10 cellular contexts compared by ENCODE assay signal in genomic region chr11:900545-900944, GRCh38.
"Had no signal": no experiment of that assay in that cellular context is flagged by ENCODE, and none has a peak within 500 bp of the region (broad histone marks: within the 10 kb centered on the region; RNA-seq: fewer than 3 reads in every experiment).

No MANE protein-coding gene starts in this region.

- H3K9ac ChIP-seq: GM23248 had no signal

- ATAC-seq: HCT116, K562 had no signal

- H3K4me1 ChIP-seq: HAP-1 had no signal

- DNase-seq: GM23248, GOT3, H7, HFFc6, IMR-90, KG1 had no signal

- H3K9me3 ChIP-seq: HAP-1 had no signal

- H3K27ac ChIP-seq: GM23248, HL-60 had no signal

- H3K4me3 ChIP-seq: GM23248, HAP-1, K562 had no signal

- H2AFZ ChIP-seq: GM23248 had no signal
